In the genomic region with DNA sequence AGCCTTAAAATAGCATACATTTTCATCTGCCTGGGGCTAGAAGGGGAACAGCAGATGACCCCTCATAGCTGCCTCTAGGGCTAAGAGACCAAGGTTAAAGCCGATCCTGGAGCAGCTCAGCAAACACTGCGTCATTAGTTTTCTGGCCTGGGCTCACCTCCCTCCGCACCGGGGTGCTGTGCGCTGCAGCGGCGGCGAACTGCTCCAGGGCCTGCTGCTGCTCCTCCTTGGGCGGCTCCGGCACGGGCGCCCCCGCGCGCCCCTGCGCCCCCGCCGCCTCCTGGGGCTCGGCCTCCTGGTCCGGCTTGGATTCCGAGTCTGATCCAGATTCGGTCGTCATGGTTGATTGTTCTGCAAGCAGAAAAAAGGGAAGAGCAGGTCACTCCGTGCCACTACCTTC, we compare ENCODE assay signal across 28 cellular contexts. TPM values are rescaled to one million over a fixed set of nuclear protein-coding genes. Genes with fewer than 3 reads are reported as not detected.
DNase-seq lines count a peak whose midpoint lies in the region; ATAC-seq, FAIRE-seq and TF ChIP-seq lines count a peak whose summit lies in the region.
"Had no signal": no experiment of that assay in that cellular context is flagged by ENCODE, and none has a peak within 500 bp of the region (broad histone marks: within the 10 kb centered on the region; RNA-seq: fewer than 3 reads in every experiment).

No MANE protein-coding gene starts in this region.

- H2AFZ ChIP-seq in HepG2 (ENCODE audit: low read length): no peak overlapping the region

- peaks cover 5% of the 10 kb centered on the region for H3K36me3 Mint-ChIP-seq in T-helper 17 cell (ENCODE audit: low read depth)
- H3K36me3 Mint-ChIP-seq: memory B cell, natural killer cell had no signal

- POLR2A ChIA-PET in HepG2 (lab: Yijun Ruan, JAX): no interaction called here

- H3K27me3 ChIP-seq in HepG2 (ENCODE audit: control insufficient read depth in 1 of 2, insufficient read depth in 2 of 2, low read length in 2 of 2) (peaks cover 0 to 6% of the 10 kb centered on the region in 2 experiments; a peak in 1 of 5 replicates), right lobe of liver (no peaks in the 10 kb centered on the region), kidney epithelial cell (ENCODE audit: control insufficient read depth, insufficient read depth, low read length) (no peaks in the 10 kb centered on the region), aorta (ENCODE audit: control insufficient read depth in 1 of 2, insufficient read depth in 2 of 2, low read length in 1 of 2) (no peaks in the 10 kb centered on the region)
- H3K27me3 ChIP-seq: esophagus muscularis mucosa, SJSA1, suprapubic skin had no signal

- H4K20me1 ChIP-seq in HepG2 (ENCODE audit: insufficient read depth, low read length): no peaks in the 10 kb centered on the region

- CTCF ChIA-PET in HepG2 (lab: Yijun Ruan, JAX; ENCODE audit: low intra/inter-chr PET ratio, low total read pairs): no interaction called here

- H3K4me1 Mint-ChIP-seq in T-helper 17 cell: no peaks in the 10 kb centered on the region
- H3K4me1 Mint-ChIP-seq: memory B cell, natural killer cell had no signal

- peak; percentile 91 for ATAC-seq in HepG2
- no peak for ATAC-seq in right lobe of liver
- peak; percentile 54 for ATAC-seq in aorta (ENCODE audit: low FRiP score)
- ATAC-seq in T-helper 17 cell: no peak
- ATAC-seq: A549; activated naive CD4-positive, alpha-beta T cell treated with anti-CD3 and anti-CD28 coated beads, Interleukin-2, amount 50 U/mL, for 72 hours; GM12878; natural killer cell; PC-3 had no signal

- H3K4me3 ChIP-seq in HepG2 (replicated peaks in 1 of 3; ENCODE audit: insufficient read depth in 1 of 3, low read depth in 2 of 3, low read length in 3 of 3) (no peak overlapping the region), right lobe of liver (no peak overlapping the region), coronary artery (peak overlapping the region; percentile 28), kidney epithelial cell (ENCODE audit: low read depth, low read length) (no peak overlapping the region), aorta (ENCODE audit: low read length in 2 of 2) (no peak overlapping the region)
- H3K4me3 ChIP-seq: A549, GM12878, SJSA1, suprapubic skin had no signal

- H3K4me3 Mint-ChIP-seq in T-helper 17 cell: no peak overlapping the region
- H3K4me3 Mint-ChIP-seq: memory B cell, natural killer cell had no signal

- H3K27ac ChIP-seq in HepG2 (ENCODE audit: extremely low read length, insufficient read depth, low read length) (no peak overlapping the region), right lobe of liver (no peak overlapping the region), coronary artery (no peak overlapping the region), aorta (ENCODE audit: low read depth in 1 of 2, low read length in 2 of 2) (no peak overlapping the region)
- H3K27ac ChIP-seq: A549, C4-2B, esophagus muscularis mucosa, SJSA1, suprapubic skin had no signal

- no peaks in the 10 kb centered on the region for H3K79me2 ChIP-seq in HepG2 (ENCODE audit: insufficient read depth, low read length)

- in situ Hi-C loops in HepG2 (cut with HindIII; ENCODE audit: extremely low pct_ligation_motif_present, low pct_unique_long_range_greater_than_20kb): no loop called here

- no peak overlapping the region for H3K27ac Mint-ChIP-seq in T-helper 17 cell
- H3K27ac Mint-ChIP-seq: activated naive CD4-positive, alpha-beta T cell treated with anti-CD3 and anti-CD28 coated beads, Interleukin-2, amount 50 U/mL, for 72 hours; memory B cell; natural killer cell had no signal

- FAIRE-seq in HepG2 (lab: Jason Lieb, UNC): no peak
- FAIRE-seq: A549, GM12878, GM19239, H54, islet of Langerhans had no signal

- TF ChIP-seq POLR2A in HepG2 (IDR thresholded peaks at IDR 0.05; ENCODE audit: insufficient read depth in 1 of 2, low read depth in 2 of 2, low read length in 2 of 2) (no peak), right lobe of liver (IDR thresholded peaks at IDR 0.05) (no peak)

- H3K4me2 ChIP-seq in HepG2 (ENCODE audit: low read depth, low read length): 0 out of 2 replicates have a peak overlapping the region, but pooled peaks have one; percentile 7
- H3K4me2 ChIP-seq: A549 had no signal

- no peak overlapping the region for H3K9ac ChIP-seq in HepG2 (ENCODE audit: insufficient read depth, low read depth, low read length)

- DNase-seq in HepG2 (ENCODE audit: low spot score) (peak; percentile 3), right lobe of liver (no peak), coronary artery (ENCODE audit: low spot score) (no peak), kidney epithelial cell (ENCODE audit: low read depth) (no peak), aorta (no peak), T-helper 17 cell (no peak), T-helper 2 cell (no peak), AML-193 (lab: John Stamatoyannopoulos, UW) (no peak)
- DNase-seq: activated T-cell treated with anti-CD3 and anti-CD28 coated beads, Interleukin-2, amount 50 U/mL, for 48 hours; central memory CD4-positive, alpha-beta T cell; effector CD8-positive, alpha-beta T cell; natural killer cell; NCI-H1436; NCI-H2171 treated with DMSO at 0.1 percent for 48 hours; NCI-H69; PC-3; stimulated activated CD4-positive, alpha-beta T cell treated with anti-CD3 and anti-CD28 coated beads, Interleukin-12 subunit alpha, Interleukin-12 subunit beta, amount 100 ng/mL, for 4 hours had no signal

- H3K36me3 ChIP-seq in HepG2 (replicated peaks in 1 of 2; ENCODE audit: control insufficient read depth in 1 of 2, insufficient read depth in 2 of 2, low read length in 2 of 2): no peaks in the 10 kb centered on the region
- no peaks in the 10 kb centered on the region for H3K36me3 ChIP-seq in right lobe of liver
- H3K36me3 ChIP-seq in kidney epithelial cell (ENCODE audit: control insufficient read depth, insufficient read depth, low read length): no peaks in the 10 kb centered on the region
- H3K36me3 ChIP-seq in aorta (ENCODE audit: control insufficient read depth in 1 of 2, insufficient read depth in 2 of 2, low read length in 1 of 2): no peaks in the 10 kb centered on the region
- H3K36me3 ChIP-seq: esophagus muscularis mucosa, SJSA1, suprapubic skin had no signal

- BruUV-seq in HepG2 (replicated peaks; lab: Mats Ljungman, UMichigan): no TSS peak

- H3K9me3 ChIP-seq in HepG2 (ENCODE audit: low read length) (no peaks in the 10 kb centered on the region), right lobe of liver (no peaks in the 10 kb centered on the region), aorta (ENCODE audit: control insufficient read depth, low read length) (no peaks in the 10 kb centered on the region), T-helper 17 cell (ENCODE audit: control insufficient read depth, low read length, poor library complexity, severe bottlenecking) (no peaks in the 10 kb centered on the region)
- H3K9me3 ChIP-seq: A549, SJSA1 had no signal

- intact Hi-C loops in HepG2 (cut with micrococcal nuclease; ENCODE audit: unreplicated experiment) (no loop called here), right lobe of liver (cut with DNase I) (no loop called here), aorta (cut with DNase I) (no loop called here)

- TF ChIP-seq RAD21 in HepG2 (CRISPR knock-in tag; IDR thresholded peaks at IDR 0.05): no peak

- no peaks in the 10 kb centered on the region for H3K4me1 ChIP-seq in HepG2 (ENCODE audit: insufficient read depth, low read length)
- H3K4me1 ChIP-seq in right lobe of liver: no peaks in the 10 kb centered on the region
- H3K4me1 ChIP-seq in aorta (ENCODE audit: control insufficient read depth in 1 of 2, insufficient read depth in 2 of 2, low read length in 2 of 2): no peaks in the 10 kb centered on the region
- H3K4me1 ChIP-seq: A549, esophagus muscularis mucosa, SJSA1, suprapubic skin had no signal

- peaks cover 16% of the 10 kb centered on the region for H3K27me3 Mint-ChIP-seq in T-helper 17 cell

- TF ChIP-seq CTCF in HepG2 (CRISPR knock-in tag; IDR thresholded peaks at IDR 0.05) (no peak), right lobe of liver (IDR thresholded peaks at IDR 0.05) (no peak), coronary artery (IDR thresholded peaks at IDR 0.05) (no peak), kidney epithelial cell (IDR thresholded peaks at IDR 0.05; ENCODE audit: insufficient read depth, low read length, poor library complexity, severe bottlenecking) (peak; percentile 5)

- no peak for TF ChIP-seq EP300 in HepG2 (IDR thresholded peaks at IDR 0.05; ENCODE audit: low read depth in 2 of 2, low read length in 2 of 2)
- TF ChIP-seq EP300 in HepG2 (CRISPR knock-in tag; IDR thresholded peaks at IDR 0.05; ENCODE audit: borderline replicate concordance): no peak

- WGBS in HepG2 (ENCODE audit: low lambda C conversion rate): no CpG with 5 or more reads among the region's 24 CpGs
- WGBS in right lobe of liver (ENCODE audit: insufficient coverage, low coverage, low lambda C conversion rate, missing lambda C conversion rate): 24% methylated on average over 2 of the region's 24 CpGs
- WGBS in aorta, 2 donors: 11 to 24% methylated on average over 24 of the region's 24 CpGs

RNA-seq across cellular contexts. Expression of a gene that starts 55.0 kb away (rescaled TPM):
- not detected in 2 replicates for total RNA-seq in HepG2 (2016; rRNA removed; fragmentation: Illumina TruSeq; extraction: Trizol)
- not detected in 2 replicates for total RNA-seq in HepG2 (2016; cell fraction: cytosol; rRNA removed; fragmentation: Illumina TruSeq; extraction: Trizol; ENCODE audit: low read depth)
- not detected in 2 replicates for total RNA-seq in HepG2 (2016; cell fraction: insoluble cytoplasmic fraction; rRNA removed; fragmentation: Illumina TruSeq; extraction: Trizol)
- not detected in 2 replicates for total RNA-seq in HepG2 (2016; cell fraction: membrane; rRNA removed; fragmentation: Illumina TruSeq; extraction: Trizol)
- not detected in 2 replicates for total RNA-seq in HepG2 (2016; cell fraction: nucleus; rRNA removed; fragmentation: Illumina TruSeq; extraction: Trizol)
- not detected in 2 replicates for polyA plus RNA-seq in HepG2 (2011; rRNA removed)
- polyA plus RNA-seq in HepG2 (2011; cell fraction: cytosol; rRNA removed): not detected in 2 replicates
- polyA plus RNA-seq in HepG2 (2011; cell fraction: nucleus; rRNA removed): not detected in 2 replicates
- not detected in 2 replicates for polyA plus RNA-seq in HepG2 (2012)
- not detected in 2 replicates for polyA plus RNA-seq in HepG2 (2016; cell fraction: cytosol; fragmentation: Illumina TruSeq; extraction: Trizol; ENCODE audit: low read depth)
- not detected in 2 replicates for polyA plus RNA-seq in HepG2 (2016; cell fraction: insoluble cytoplasmic fraction; fragmentation: Illumina TruSeq; extraction: Trizol; ENCODE audit: low read depth)
- 0.13 TPM in 1 of 2 replicates, not detected in the other for polyA plus RNA-seq in HepG2 (2016; cell fraction: membrane; fragmentation: Illumina TruSeq; extraction: Trizol; ENCODE audit: low read depth)
- not detected in 2 replicates for polyA plus RNA-seq in HepG2 (2016; cell fraction: nucleus; fragmentation: Illumina TruSeq; extraction: Trizol; ENCODE audit: insufficient read depth, low read depth)
- 0.80 TPM in 1 of 2 replicates, not detected in the other for polyA minus RNA-seq in HepG2 (2011; rRNA and poly(A)+ RNA removed; ENCODE audit: low replicate concordance)
- not detected in 2 replicates for polyA minus RNA-seq in HepG2 (2011; cell fraction: cytosol; rRNA and poly(A)+ RNA removed)
- not detected in 2 replicates for polyA minus RNA-seq in HepG2 (2011; cell fraction: nucleus; rRNA and poly(A)+ RNA removed)
- 10 to 100 TPM in 2 of 6 experiments, 1 to 10 TPM in 4; 3.3 to 20.3 (median 6.2) TPM for total RNA-seq in right lobe of liver
- total RNA-seq in kidney epithelial cell: 37.4 and 43.0 TPM in 2 replicates
- 100 to 1,000 TPM in 1 of 2 donors, 10 to 100 TPM in 1; 53.0 to 116 TPM for total RNA-seq in aorta
- polyA plus RNA-seq in aorta: 10 to 100 TPM in 1 of 2 donors, 1 to 10 TPM in 1; 6.5 to 34.4 TPM
- 10 to 100 TPM in 1 of 2 donors, 1 to 10 TPM in 1; 1.9 to 15.3 TPM for total RNA-seq in T-helper 17 cell

Comparison
In these comparisons a context has a peak if more than half of its experiments do, and no peak if none do; other contexts are left out.
1. ATAC-seq: peak in HepG2 (single experiment) and aorta (single experiment); none in right lobe of liver (0 of 4) and T-helper 17 cell (single experiment).